8 cellular contexts compared by ENCODE assay signal in genomic region chr11:65891180-65892136, GRCh38. TPM values are rescaled to one million over a fixed set of nuclear protein-coding genes. Genes with fewer than 3 reads are reported as not detected.
DNase-seq lines count a peak whose midpoint lies in the region; ATAC-seq and TF ChIP-seq lines count a peak whose summit lies in the region.

No MANE protein-coding gene starts in this region.

- DNase-seq in LHCN-M2 (ENCODE audit: low read depth) (peak; percentile 61), prostate gland (ENCODE audit: low spot score) (no peak), NCI-H345 (lab: John Stamatoyannopoulos, UW) (no peak)
- DNase-seq in activated CD8-positive, alpha-beta memory T cell treated with anti-CD3 and anti-CD28 coated beads, Interleukin-2, amount 10 ng/mL, durations not matched to agents 7 days and 5 days = peak; percentile 67

- peak; percentile 88 for TF ChIP-seq CTCF in DOHH2 (IDR thresholded peaks at IDR 0.05; ENCODE audit: low read depth, low read length, poor library complexity, severe bottlenecking)
- peak in 2 of 4 experiments; percentile 3 to 48 for TF ChIP-seq CTCF in gastroesophageal sphincter (IDR thresholded peaks at IDR 0.05)
- TF ChIP-seq CTCF in prostate gland (IDR thresholded peaks at IDR 0.05) = no peak

- no peak for ATAC-seq in activated CD8-positive, alpha-beta memory T cell treated with anti-CD3 and anti-CD28 coated beads, Interleukin-2, amount 10 ng/mL, durations not matched to agents 7 days and 5 days
- ATAC-seq in gastroesophageal sphincter = no peak
- ATAC-seq in GM18907 (IDR thresholded peaks at IDR 0.05; ENCODE audit: unreplicated experiment) = no peak
- no peak for ATAC-seq in HG02763 (IDR thresholded peaks at IDR 0.05; ENCODE audit: unreplicated experiment)

- H3K4me3 ChIP-seq in DOHH2 (ENCODE audit: low read length) = peak overlapping the region; percentile 93
- peak overlapping the region; percentile 48 to 86 for H3K4me3 ChIP-seq in gastroesophageal sphincter
- peak overlapping the region; percentile 52 to 73 for H3K4me3 ChIP-seq in prostate gland

- H3K79me2 ChIP-seq in DOHH2 (ENCODE audit: control insufficient read depth, low read length) = peaks cover 44% of the 10 kb centered on the region

- H3K27me3 Mint-ChIP-seq in activated CD8-positive, alpha-beta memory T cell treated with anti-CD3 and anti-CD28 coated beads, Interleukin-2, amount 10 ng/mL, durations not matched to agents 7 days and 5 days = no peaks in the 10 kb centered on the region

- H3K27ac Mint-ChIP-seq in activated CD8-positive, alpha-beta memory T cell treated with anti-CD3 and anti-CD28 coated beads, Interleukin-2, amount 10 ng/mL, durations not matched to agents 7 days and 5 days = peak overlapping the region; percentile 81

- peaks cover 69% of the 10 kb centered on the region for H3K4me1 Mint-ChIP-seq in activated CD8-positive, alpha-beta memory T cell treated with anti-CD3 and anti-CD28 coated beads, Interleukin-2, amount 10 ng/mL, durations not matched to agents 7 days and 5 days

- no peaks in the 10 kb centered on the region for H3K9me3 Mint-ChIP-seq in activated CD8-positive, alpha-beta memory T cell treated with anti-CD3 and anti-CD28 coated beads, Interleukin-2, amount 10 ng/mL, durations not matched to agents 7 days and 5 days (ENCODE audit: low read depth)

- no peaks in the 10 kb centered on the region for H3K9me2 ChIP-seq in DOHH2 (replicated peaks; ENCODE audit: control insufficient read depth, low read length)

- TF ChIP-seq EP300 in gastroesophageal sphincter (IDR thresholded peaks at IDR 0.05) = no peak

- H3K4me2 ChIP-seq in DOHH2 (ENCODE audit: low read length) = peak overlapping the region; percentile 95

- CTCF ChIA-PET in activated CD8-positive, alpha-beta memory T cell treated with anti-CD3 and anti-CD28 coated beads, Interleukin-2, amount 10 ng/mL, durations not matched to agents 7 days and 5 days (lab: Charles Lee) = interaction anchor here (0.7 to 26.4 kb wide), 25 partner anchors 4 to 276 kb away, joined by 3 to 710 read pairs (median 7); partner anchors contain the start of genes AP5B1, BANF1, CCDC85B and CFL1

- 0 out of 2 replicates have a peak, but pooled peaks cover 3% of the 10 kb centered on the region for H4K20me1 ChIP-seq in DOHH2 (ENCODE audit: control insufficient read depth, insufficient read depth, low read depth, low read length)

- peak overlapping the region; percentile 96 for H3K4me3 Mint-ChIP-seq in activated CD8-positive, alpha-beta memory T cell treated with anti-CD3 and anti-CD28 coated beads, Interleukin-2, amount 10 ng/mL, durations not matched to agents 7 days and 5 days

- 5% methylated on average over 12 of the region's 60 CpGs; no CpG with 5 or more reads in 1 of the 2 donors for WGBS in gastroesophageal sphincter (ENCODE audit: low coverage in 1 of 2), 2 donors
- WGBS in prostate gland = 14% methylated on average over 47 of the region's 60 CpGs

- H3K36me3 ChIP-seq in DOHH2 (ENCODE audit: control insufficient read depth, low read length) (peaks cover 24% of the 10 kb centered on the region), gastroesophageal sphincter (peaks cover 0 to 7% of the 10 kb centered on the region in 2 donors), prostate gland (no peaks in the 10 kb centered on the region)

- TF ChIP-seq POLR2A in gastroesophageal sphincter (IDR thresholded peaks at IDR 0.05) (peak in 1 of 2 donors; percentile 17), prostate gland (IDR thresholded peaks at IDR 0.05) (no peak)

- peak overlapping the region; percentile 84 for H3K27ac ChIP-seq in DOHH2 (ENCODE audit: low read depth, low read length)
- peak overlapping the region; percentile 82 to 99 (median 95) for H3K27ac ChIP-seq in gastroesophageal sphincter
- H3K27ac ChIP-seq in prostate gland = peak overlapping the region; percentile 89 to 93

- H3F3A ChIP-seq in DOHH2 (ENCODE audit: control insufficient read depth, insufficient read depth) = peaks cover 33% of the 10 kb centered on the region

- H3K9me3 ChIP-seq in DOHH2 (ENCODE audit: control insufficient read depth, insufficient read depth, low read length) (no peaks in the 10 kb centered on the region), gastroesophageal sphincter (no peaks in the 10 kb centered on the region), prostate gland (no peaks in the 10 kb centered on the region)

- intact Hi-C loops in prostate gland (cut with DNase I) = no loop called here

- H3K27me3 ChIP-seq in DOHH2 (ENCODE audit: control insufficient read depth, low read length) = no peaks in the 10 kb centered on the region
- no peaks in the 10 kb centered on the region for H3K27me3 ChIP-seq in gastroesophageal sphincter
- H3K27me3 ChIP-seq in prostate gland (replicated peaks; ENCODE audit: insufficient read depth) = no peaks in the 10 kb centered on the region

- H3K4me1 ChIP-seq in DOHH2 (ENCODE audit: control insufficient read depth, low read length) (peaks cover 57% of the 10 kb centered on the region), gastroesophageal sphincter (peaks cover 0 to 74% (median 38%) of the 10 kb centered on the region in 3 donors), prostate gland (replicated peaks) (peaks cover 17% of the 10 kb centered on the region)

- peaks cover 5% of the 10 kb centered on the region for H3K36me3 Mint-ChIP-seq in activated CD8-positive, alpha-beta memory T cell treated with anti-CD3 and anti-CD28 coated beads, Interleukin-2, amount 10 ng/mL, durations not matched to agents 7 days and 5 days

RNA-seq across cellular contexts. Expression of gene CCDC85B, which starts 1.0 kb away (rescaled TPM):
- total RNA-seq in LHCN-M2 (2014; rRNA removed) (91.2 and 95.5 TPM in 2 replicates), gastroesophageal sphincter (100 to 1,000 TPM in 1 of 4 donors, 10 to 100 TPM in 3; 68.7 to 111 (median 77.7) TPM), prostate gland (10 to 100 TPM; 40.4 to 55.0 TPM)
- polyA plus RNA-seq in LHCN-M2 (2012) = 116 TPM
- total RNA-seq in activated CD8-positive, alpha-beta memory T cell treated with anti-CD3 and anti-CD28 coated beads, Interleukin-2, amount 10 ng/mL, durations not matched to agents 7 days and 5 days = 10 to 100 TPM; 82.3 to 94.1 TPM

RNA-seq across cellular contexts. Expression of gene FIBP, which starts 3.2 kb away (rescaled TPM):
- total RNA-seq in LHCN-M2 (2014; rRNA removed) = 165 and 171 TPM in 2 replicates
- 159 TPM for polyA plus RNA-seq in LHCN-M2 (2012)
- 100 to 1,000 TPM; 100 to 122 TPM for total RNA-seq in activated CD8-positive, alpha-beta memory T cell treated with anti-CD3 and anti-CD28 coated beads, Interleukin-2, amount 10 ng/mL, durations not matched to agents 7 days and 5 days
- total RNA-seq in gastroesophageal sphincter = 10 to 100 TPM; 35.2 to 62.3 (median 54.6) TPM
- total RNA-seq in prostate gland = 100 to 1,000 TPM in 1 of 2 donors, 10 to 100 TPM in 1; 87.7 to 151 TPM

RNA-seq across cellular contexts. Expression of gene FOSL1, which starts 8.7 kb away (rescaled TPM):
- total RNA-seq in LHCN-M2 (2014; rRNA removed) (257 and 266 TPM in 2 replicates), gastroesophageal sphincter (10 to 100 TPM in 1 of 4 donors, 1 to 10 TPM in 3; 1.4 to 24.9 (median 4.1) TPM), prostate gland (1 to 10 TPM; 2.6 to 3.4 TPM)
- 146 TPM for polyA plus RNA-seq in LHCN-M2 (2012)
- total RNA-seq in activated CD8-positive, alpha-beta memory T cell treated with anti-CD3 and anti-CD28 coated beads, Interleukin-2, amount 10 ng/mL, durations not matched to agents 7 days and 5 days = 1 to 10 TPM; 2.7 to 6.0 TPM

RNA-seq across cellular contexts. Expression of gene CTSW, which starts 11.8 kb away (rescaled TPM):
- 0.40 TPM in 1 of 2 replicates, not detected in the other for total RNA-seq in LHCN-M2 (2014; rRNA removed)
- polyA plus RNA-seq in LHCN-M2 (2012) = 0.23 TPM
- total RNA-seq in activated CD8-positive, alpha-beta memory T cell treated with anti-CD3 and anti-CD28 coated beads, Interleukin-2, amount 10 ng/mL, durations not matched to agents 7 days and 5 days = 100 to 1,000 TPM; 268 to 339 TPM
- total RNA-seq in gastroesophageal sphincter = 1 to 10 TPM in 1 of 4 donors, under 1 TPM in 2, not detected in 1; 0.52 to 3.6 (median 0.94) TPM
- total RNA-seq in prostate gland = 1 to 10 TPM; 1.3 to 1.8 TPM

RNA-seq across cellular contexts. Expression of gene EFEMP2, which starts 18.9 kb away (rescaled TPM):
- total RNA-seq in LHCN-M2 (2014; rRNA removed) (217 and 228 TPM in 2 replicates), gastroesophageal sphincter (10 to 100 TPM; 55.6 to 92.8 (median 81.2) TPM), prostate gland (10 to 100 TPM; 40.0 to 84.5 TPM)
- polyA plus RNA-seq in LHCN-M2 (2012) = 372 TPM
- total RNA-seq in activated CD8-positive, alpha-beta memory T cell treated with anti-CD3 and anti-CD28 coated beads, Interleukin-2, amount 10 ng/mL, durations not matched to agents 7 days and 5 days = 10 to 100 TPM in 1 of 2 experiments, 1 to 10 TPM in 1; 7.1 to 13.4 TPM

Comparison
In these comparisons a context has a peak if more than half of its experiments do, and no peak if none do; other contexts are left out.
1. DNase-seq: peak in LHCN-M2 (single experiment) and activated CD8-positive, alpha-beta memory T cell treated with anti-CD3 and anti-CD28 coated beads, Interleukin-2, amount 10 ng/mL, durations not matched to agents 7 days and 5 days (single experiment); none in prostate gland (single experiment) and NCI-H345 (single experiment).
2. Peak in every context shown above with its lines, with median percentiles within 50 percentile points of each other: H3K27ac ChIP-seq and H3K4me3 ChIP-seq.